1 cellular context compared by ENCODE assay signal in the genomic region with DNA sequence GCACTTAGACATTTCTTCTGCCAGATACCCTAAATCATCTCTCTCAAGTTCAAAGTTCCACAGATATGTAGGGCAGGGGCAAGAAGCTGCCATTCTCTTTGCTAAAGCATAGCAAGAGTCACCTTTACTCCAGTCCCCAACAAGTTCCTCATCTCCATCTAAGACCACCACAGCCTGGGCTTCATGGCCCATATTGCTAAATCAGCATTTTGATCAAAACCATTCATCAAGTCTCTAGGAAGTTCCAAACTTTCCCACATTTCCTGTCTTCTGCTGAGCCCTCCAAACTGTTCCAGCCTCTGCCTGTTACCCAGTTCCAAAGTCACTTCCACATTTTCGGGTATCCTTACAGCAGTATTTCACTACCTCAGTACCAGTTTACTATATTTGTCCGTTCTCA. TPM values are rescaled to one million over a fixed set of nuclear protein-coding genes. Genes with fewer than 3 reads are reported as not detected.
"Had no signal": no experiment of that assay in that cellular context is flagged by ENCODE, and none has a peak within 500 bp of the region (broad histone marks: within the 10 kb centered on the region; RNA-seq: fewer than 3 reads in every experiment).

No MANE protein-coding gene starts in this region.

RNA-seq across cellular contexts. Expression of a gene that starts 23.6 kb away (rescaled TPM):
- total RNA-seq: HT-29 had no signal
